1 cellular context compared by ENCODE assay signal in the genomic region with DNA sequence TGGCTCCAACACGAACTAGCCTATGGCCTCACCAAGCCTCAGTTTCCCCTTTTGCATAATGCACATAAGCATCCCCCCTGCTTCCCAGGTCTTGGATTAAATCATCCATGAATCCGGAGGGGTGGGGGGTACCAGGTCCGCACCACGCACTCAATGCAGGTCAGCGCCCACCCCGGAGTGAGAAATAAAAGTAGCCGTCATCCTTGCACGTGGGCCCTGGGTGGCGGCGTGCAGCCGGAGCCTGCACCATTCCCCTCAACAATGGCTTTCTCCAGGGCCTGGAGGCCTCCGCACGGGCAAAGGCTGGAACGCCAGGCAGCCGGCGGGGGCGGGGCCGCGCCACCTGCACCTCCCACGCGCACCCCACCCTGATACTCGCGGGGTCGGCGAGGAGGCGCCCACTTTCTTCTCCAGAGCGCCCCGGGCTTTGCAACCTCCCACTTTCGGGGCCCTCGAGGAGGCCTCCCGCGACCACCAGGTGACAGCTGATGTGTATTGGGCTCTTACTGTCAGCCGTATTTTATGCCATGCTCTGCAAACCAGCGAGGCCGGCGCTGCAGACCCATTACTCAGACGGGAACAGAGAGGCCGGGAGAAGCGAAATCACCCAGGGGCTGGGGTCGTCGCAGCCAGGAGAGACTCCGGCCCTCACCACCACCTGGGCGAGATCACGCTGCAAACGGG.
TF ChIP-seq lines count a peak whose summit lies in the region.

No MANE protein-coding gene starts in this region.

TF ChIP-seq in K562, 482 proteins besides CTCF, POLR2A, EP300 and RAD21 (continues in another document):
- TF ChIP-seq, protein P1, sequence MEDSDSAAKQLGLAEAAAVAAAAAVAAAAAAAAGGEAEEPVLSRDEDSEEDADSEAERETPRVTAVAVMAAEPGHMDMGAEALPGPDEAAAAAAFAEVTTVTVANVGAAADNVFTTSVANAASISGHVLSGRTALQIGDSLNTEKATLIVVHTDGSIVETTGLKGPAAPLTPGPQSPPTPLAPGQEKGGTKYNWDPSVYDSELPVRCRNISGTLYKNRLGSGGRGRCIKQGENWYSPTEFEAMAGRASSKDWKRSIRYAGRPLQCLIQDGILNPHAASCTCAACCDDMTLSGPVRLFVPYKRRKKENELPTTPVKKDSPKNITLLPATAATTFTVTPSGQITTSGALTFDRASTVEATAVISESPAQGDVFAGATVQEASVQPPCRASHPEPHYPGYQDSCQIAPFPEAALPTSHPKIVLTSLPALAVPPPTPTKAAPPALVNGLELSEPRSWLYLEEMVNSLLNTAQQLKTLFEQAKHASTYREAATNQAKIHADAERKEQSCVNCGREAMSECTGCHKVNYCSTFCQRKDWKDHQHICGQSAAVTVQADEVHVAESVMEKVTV (CRISPR knock-in tag; IDR thresholded peaks at IDR 0.05), result no peak
- TF ChIP-seq EGR1 (conservative IDR thresholded peaks at IDR 0.05), result peak; percentile 74
- no peak for TF ChIP-seq JUND (IDR thresholded peaks at IDR 0.05; ENCODE audit: borderline replicate concordance, low read depth, low read length)
- TF ChIP-seq JUND (tag; IDR thresholded peaks at IDR 0.05; ENCODE audit: borderline replicate concordance, low read depth, low read length), result 0 out of 3 replicates have a peak, but pooled peaks have one; percentile 2
- peak; percentile 81 for TF ChIP-seq BHLHE40 (IDR thresholded peaks at IDR 0.05; ENCODE audit: low read length)
- peak in 1 of 2 experiments; percentile 53; a peak in 3 of 4 replicates for TF ChIP-seq RCOR1 (IDR thresholded peaks at IDR 0.05; ENCODE audit: borderline replicate concordance in 1 of 2, low read depth in 2 of 2, low read length in 2 of 2)
- TF ChIP-seq, protein P2, sequence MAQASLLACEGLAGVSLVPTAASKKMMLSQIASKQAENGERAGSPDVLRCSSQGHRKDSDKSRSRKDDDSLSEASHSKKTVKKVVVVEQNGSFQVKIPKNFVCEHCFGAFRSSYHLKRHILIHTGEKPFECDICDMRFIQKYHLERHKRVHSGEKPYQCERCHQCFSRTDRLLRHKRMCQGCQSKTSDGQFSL (CRISPR knock-in tag; IDR thresholded peaks at IDR 0.05), result peak; percentile 67; the same call in 1 of the 2 replicates
- TF ChIP-seq, protein P2 (tag; IDR thresholded peaks at IDR 0.05), result no peak
- TF ChIP-seq, protein P3, sequence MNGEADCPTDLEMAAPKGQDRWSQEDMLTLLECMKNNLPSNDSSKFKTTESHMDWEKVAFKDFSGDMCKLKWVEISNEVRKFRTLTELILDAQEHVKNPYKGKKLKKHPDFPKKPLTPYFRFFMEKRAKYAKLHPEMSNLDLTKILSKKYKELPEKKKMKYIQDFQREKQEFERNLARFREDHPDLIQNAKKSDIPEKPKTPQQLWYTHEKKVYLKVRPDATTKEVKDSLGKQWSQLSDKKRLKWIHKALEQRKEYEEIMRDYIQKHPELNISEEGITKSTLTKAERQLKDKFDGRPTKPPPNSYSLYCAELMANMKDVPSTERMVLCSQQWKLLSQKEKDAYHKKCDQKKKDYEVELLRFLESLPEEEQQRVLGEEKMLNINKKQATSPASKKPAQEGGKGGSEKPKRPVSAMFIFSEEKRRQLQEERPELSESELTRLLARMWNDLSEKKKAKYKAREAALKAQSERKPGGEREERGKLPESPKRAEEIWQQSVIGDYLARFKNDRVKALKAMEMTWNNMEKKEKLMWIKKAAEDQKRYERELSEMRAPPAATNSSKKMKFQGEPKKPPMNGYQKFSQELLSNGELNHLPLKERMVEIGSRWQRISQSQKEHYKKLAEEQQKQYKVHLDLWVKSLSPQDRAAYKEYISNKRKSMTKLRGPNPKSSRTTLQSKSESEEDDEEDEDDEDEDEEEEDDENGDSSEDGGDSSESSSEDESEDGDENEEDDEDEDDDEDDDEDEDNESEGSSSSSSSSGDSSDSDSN (IDR thresholded peaks at IDR 0.05; ENCODE audit: borderline replicate concordance in 1 of 2, low read depth in 2 of 2, low read length in 2 of 2), result 0 out of 4 replicates have a peak, but pooled peaks of 1 of the 2 experiments have one; percentile 45
- TF ChIP-seq, protein P4, sequence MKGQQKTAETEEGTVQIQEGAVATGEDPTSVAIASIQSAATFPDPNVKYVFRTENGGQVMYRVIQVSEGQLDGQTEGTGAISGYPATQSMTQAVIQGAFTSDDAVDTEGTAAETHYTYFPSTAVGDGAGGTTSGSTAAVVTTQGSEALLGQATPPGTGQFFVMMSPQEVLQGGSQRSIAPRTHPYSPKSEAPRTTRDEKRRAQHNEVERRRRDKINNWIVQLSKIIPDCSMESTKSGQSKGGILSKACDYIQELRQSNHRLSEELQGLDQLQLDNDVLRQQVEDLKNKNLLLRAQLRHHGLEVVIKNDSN (CRISPR knock-in tag; IDR thresholded peaks at IDR 0.05), result 0 out of 2 replicates have a peak, but pooled peaks have one; percentile 22
- TF ChIP-seq GATAD2B (IDR thresholded peaks at IDR 0.05; ENCODE audit: borderline replicate concordance), result 0 out of 2 replicates have a peak, but pooled peaks have one; percentile 29
- TF ChIP-seq, protein P5, sequence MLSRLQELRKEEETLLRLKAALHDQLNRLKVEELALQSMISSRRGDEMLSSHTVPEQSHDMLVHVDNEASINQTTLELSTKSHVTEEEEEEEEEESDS (CRISPR knock-in tag; IDR thresholded peaks at IDR 0.05), result no peak
- no peak for TF ChIP-seq BRCA1 (IDR thresholded peaks at IDR 0.05)
- peak; percentile 54; the same call in 1 of the 2 replicates for TF ChIP-seq BRCA1 (CRISPR knock-in tag; IDR thresholded peaks at IDR 0.05)
- TF ChIP-seq, protein P6, sequence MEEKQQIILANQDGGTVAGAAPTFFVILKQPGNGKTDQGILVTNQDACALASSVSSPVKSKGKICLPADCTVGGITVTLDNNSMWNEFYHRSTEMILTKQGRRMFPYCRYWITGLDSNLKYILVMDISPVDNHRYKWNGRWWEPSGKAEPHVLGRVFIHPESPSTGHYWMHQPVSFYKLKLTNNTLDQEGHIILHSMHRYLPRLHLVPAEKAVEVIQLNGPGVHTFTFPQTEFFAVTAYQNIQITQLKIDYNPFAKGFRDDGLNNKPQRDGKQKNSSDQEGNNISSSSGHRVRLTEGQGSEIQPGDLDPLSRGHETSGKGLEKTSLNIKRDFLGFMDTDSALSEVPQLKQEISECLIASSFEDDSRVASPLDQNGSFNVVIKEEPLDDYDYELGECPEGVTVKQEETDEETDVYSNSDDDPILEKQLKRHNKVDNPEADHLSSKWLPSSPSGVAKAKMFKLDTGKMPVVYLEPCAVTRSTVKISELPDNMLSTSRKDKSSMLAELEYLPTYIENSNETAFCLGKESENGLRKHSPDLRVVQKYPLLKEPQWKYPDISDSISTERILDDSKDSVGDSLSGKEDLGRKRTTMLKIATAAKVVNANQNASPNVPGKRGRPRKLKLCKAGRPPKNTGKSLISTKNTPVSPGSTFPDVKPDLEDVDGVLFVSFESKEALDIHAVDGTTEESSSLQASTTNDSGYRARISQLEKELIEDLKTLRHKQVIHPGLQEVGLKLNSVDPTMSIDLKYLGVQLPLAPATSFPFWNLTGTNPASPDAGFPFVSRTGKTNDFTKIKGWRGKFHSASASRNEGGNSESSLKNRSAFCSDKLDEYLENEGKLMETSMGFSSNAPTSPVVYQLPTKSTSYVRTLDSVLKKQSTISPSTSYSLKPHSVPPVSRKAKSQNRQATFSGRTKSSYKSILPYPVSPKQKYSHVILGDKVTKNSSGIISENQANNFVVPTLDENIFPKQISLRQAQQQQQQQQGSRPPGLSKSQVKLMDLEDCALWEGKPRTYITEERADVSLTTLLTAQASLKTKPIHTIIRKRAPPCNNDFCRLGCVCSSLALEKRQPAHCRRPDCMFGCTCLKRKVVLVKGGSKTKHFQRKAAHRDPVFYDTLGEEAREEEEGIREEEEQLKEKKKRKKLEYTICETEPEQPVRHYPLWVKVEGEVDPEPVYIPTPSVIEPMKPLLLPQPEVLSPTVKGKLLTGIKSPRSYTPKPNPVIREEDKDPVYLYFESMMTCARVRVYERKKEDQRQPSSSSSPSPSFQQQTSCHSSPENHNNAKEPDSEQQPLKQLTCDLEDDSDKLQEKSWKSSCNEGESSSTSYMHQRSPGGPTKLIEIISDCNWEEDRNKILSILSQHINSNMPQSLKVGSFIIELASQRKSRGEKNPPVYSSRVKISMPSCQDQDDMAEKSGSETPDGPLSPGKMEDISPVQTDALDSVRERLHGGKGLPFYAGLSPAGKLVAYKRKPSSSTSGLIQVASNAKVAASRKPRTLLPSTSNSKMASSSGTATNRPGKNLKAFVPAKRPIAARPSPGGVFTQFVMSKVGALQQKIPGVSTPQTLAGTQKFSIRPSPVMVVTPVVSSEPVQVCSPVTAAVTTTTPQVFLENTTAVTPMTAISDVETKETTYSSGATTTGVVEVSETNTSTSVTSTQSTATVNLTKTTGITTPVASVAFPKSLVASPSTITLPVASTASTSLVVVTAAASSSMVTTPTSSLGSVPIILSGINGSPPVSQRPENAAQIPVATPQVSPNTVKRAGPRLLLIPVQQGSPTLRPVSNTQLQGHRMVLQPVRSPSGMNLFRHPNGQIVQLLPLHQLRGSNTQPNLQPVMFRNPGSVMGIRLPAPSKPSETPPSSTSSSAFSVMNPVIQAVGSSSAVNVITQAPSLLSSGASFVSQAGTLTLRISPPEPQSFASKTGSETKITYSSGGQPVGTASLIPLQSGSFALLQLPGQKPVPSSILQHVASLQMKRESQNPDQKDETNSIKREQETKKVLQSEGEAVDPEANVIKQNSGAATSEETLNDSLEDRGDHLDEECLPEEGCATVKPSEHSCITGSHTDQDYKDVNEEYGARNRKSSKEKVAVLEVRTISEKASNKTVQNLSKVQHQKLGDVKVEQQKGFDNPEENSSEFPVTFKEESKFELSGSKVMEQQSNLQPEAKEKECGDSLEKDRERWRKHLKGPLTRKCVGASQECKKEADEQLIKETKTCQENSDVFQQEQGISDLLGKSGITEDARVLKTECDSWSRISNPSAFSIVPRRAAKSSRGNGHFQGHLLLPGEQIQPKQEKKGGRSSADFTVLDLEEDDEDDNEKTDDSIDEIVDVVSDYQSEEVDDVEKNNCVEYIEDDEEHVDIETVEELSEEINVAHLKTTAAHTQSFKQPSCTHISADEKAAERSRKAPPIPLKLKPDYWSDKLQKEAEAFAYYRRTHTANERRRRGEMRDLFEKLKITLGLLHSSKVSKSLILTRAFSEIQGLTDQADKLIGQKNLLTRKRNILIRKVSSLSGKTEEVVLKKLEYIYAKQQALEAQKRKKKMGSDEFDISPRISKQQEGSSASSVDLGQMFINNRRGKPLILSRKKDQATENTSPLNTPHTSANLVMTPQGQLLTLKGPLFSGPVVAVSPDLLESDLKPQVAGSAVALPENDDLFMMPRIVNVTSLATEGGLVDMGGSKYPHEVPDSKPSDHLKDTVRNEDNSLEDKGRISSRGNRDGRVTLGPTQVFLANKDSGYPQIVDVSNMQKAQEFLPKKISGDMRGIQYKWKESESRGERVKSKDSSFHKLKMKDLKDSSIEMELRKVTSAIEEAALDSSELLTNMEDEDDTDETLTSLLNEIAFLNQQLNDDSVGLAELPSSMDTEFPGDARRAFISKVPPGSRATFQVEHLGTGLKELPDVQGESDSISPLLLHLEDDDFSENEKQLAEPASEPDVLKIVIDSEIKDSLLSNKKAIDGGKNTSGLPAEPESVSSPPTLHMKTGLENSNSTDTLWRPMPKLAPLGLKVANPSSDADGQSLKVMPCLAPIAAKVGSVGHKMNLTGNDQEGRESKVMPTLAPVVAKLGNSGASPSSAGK (IDR thresholded peaks at IDR 0.05), result peak; percentile 55
- peak; percentile 97 for TF ChIP-seq CHD4 (IDR thresholded peaks at IDR 0.05; ENCODE audit: insufficient read depth, insufficient replicate concordance, low read depth, low read length, poor library complexity, severe bottlenecking)
- no peak for TF ChIP-seq MED1 (CRISPR knock-in tag; IDR thresholded peaks at IDR 0.05; ENCODE audit: borderline replicate concordance)
- peak; percentile 59 for TF ChIP-seq ZFX (CRISPR knock-in tag; IDR thresholded peaks at IDR 0.05)
- TF ChIP-seq SMARCA5 (IDR thresholded peaks at IDR 0.05), result peak; percentile 93
- TF ChIP-seq, protein P7, sequence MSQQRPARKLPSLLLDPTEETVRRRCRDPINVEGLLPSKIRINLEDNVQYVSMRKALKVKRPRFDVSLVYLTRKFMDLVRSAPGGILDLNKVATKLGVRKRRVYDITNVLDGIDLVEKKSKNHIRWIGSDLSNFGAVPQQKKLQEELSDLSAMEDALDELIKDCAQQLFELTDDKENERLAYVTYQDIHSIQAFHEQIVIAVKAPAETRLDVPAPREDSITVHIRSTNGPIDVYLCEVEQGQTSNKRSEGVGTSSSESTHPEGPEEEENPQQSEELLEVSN (IDR thresholded peaks at IDR 0.05; ENCODE audit: borderline replicate concordance in 1 of 2, extremely low read depth in 1 of 2, insufficient read depth in 1 of 2, insufficient read length in 1 of 2, low read depth in 1 of 2, low read length in 1 of 2, poor library complexity in 1 of 2, severe bottlenecking in 1 of 2), result peak; percentile 18 to 54
- TF ChIP-seq ADNP (tag; IDR thresholded peaks at IDR 0.05), result peak; percentile 95
- no peak; the same call in 1 of the 2 replicates for TF ChIP-seq GABPA (tag; conservative IDR thresholded peaks at IDR 0.05; ENCODE audit: low read depth)
- 0 out of 2 replicates have a peak, but pooled peaks have one; percentile 15 for TF ChIP-seq SMAD4 (CRISPR knock-in tag; conservative IDR thresholded peaks at IDR 0.05)
- 0 out of 2 replicates have a peak, but pooled peaks have one; percentile 24 for TF ChIP-seq SOX6 (IDR thresholded peaks at IDR 0.05)
- TF ChIP-seq, protein P8, sequence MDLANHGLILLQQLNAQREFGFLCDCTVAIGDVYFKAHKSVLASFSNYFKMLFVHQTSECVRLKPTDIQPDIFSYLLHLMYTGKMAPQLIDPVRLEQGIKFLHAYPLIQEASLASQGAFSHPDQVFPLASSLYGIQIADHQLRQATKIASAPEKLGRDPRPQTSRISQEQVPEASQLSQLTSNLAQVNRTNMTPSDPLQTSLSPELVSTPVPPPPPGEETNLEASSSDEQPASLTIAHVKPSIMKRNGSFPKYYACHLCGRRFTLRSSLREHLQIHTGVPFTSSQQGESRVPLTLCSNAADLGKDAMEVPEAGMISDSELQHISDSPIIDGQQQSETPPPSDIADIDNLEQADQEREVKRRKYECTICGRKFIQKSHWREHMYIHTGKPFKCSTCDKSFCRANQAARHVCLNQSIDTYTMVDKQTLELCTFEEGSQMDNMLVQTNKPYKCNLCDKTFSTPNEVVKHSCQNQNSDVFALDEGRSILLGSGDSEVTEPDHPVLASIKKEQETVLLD (IDR thresholded peaks at IDR 0.05), result peak; percentile 58; the same call in 1 of the 2 replicates
- peak; percentile 86 for TF ChIP-seq RBM25 (IDR thresholded peaks at IDR 0.05; ENCODE audit: low read depth, low read length, severe bottlenecking)
- TF ChIP-seq, protein P9, sequence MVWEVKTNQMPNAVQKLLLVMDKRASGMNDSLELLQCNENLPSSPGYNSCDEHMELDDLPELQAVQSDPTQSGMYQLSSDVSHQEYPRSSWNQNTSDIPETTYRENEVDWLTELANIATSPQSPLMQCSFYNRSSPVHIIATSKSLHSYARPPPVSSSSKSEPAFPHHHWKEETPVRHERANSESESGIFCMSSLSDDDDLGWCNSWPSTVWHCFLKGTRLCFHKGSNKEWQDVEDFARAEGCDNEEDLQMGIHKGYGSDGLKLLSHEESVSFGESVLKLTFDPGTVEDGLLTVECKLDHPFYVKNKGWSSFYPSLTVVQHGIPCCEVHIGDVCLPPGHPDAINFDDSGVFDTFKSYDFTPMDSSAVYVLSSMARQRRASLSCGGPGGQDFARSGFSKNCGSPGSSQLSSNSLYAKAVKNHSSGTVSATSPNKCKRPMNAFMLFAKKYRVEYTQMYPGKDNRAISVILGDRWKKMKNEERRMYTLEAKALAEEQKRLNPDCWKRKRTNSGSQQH (CRISPR knock-in tag; IDR thresholded peaks at IDR 0.05), result no peak
- peak; percentile 91 for TF ChIP-seq HDAC2 (IDR thresholded peaks at IDR 0.05)
- TF ChIP-seq DMBX1 (CRISPR knock-in tag; IDR thresholded peaks at IDR 0.05; ENCODE audit: borderline replicate concordance), result no peak
- peak; percentile 65 for TF ChIP-seq L3MBTL2 (IDR thresholded peaks at IDR 0.05)
- TF ChIP-seq ATF1 (CRISPR knock-in tag; IDR thresholded peaks at IDR 0.05), result no peak
- no peak for TF ChIP-seq ATF1 (tag; IDR thresholded peaks at IDR 0.05)
